Comparison of ENCODE assay signal across 10 cellular contexts in the genomic region with DNA sequence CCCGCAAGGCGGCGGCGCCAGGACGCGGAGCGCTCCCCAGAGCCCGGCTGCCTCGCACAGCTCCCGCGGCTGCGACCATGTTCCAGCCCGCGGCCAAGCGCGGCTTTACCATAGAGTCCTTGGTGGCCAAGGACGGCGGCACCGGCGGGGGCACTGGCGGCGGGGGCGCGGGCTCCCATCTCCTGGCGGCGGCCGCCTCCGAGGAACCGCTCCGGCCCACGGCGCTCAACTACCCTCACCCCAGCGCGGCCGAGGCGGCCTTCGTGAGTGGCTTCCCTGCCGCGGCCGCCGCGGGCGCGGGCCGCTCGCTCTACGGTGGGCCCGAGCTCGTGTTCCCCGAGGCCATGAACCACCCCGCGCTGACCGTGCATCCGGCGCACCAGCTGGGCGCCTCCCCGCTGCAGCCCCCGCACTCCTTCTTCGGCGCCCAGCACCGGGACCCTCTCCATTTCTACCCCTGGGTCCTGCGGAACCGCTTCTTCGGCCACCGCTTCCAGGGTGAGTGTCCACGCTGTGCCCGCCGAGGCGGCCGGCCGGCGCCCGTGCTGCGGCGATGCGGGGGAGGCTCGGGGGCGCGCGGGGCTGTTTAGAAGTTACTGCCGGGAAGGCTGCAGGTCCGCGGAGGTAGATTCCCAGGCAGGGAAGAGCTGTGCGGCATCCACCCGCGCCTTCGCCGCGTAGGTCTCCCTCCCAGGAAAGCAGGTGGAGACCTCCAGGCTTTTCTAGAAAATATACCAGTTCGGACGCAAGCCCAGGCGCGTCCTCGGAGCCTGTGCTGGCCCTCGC. TPM values are rescaled to one million over a fixed set of nuclear protein-coding genes. Genes with fewer than 3 reads are reported as not detected.
DNase-seq lines count a peak whose midpoint lies in the region; ATAC-seq, FAIRE-seq and TF ChIP-seq lines count a peak whose summit lies in the region.
"Had no signal": no experiment of that assay in that cellular context is flagged by ENCODE, and none has a peak within 500 bp of the region (broad histone marks: within the 10 kb centered on the region; RNA-seq: fewer than 3 reads in every experiment).

No MANE protein-coding gene starts in this region.

- peaks cover 2% of the 10 kb centered on the region; the same call in 1 of the 2 replicates for H3K4me1 ChIP-seq in IMR-90 (ENCODE audit: control insufficient read depth, insufficient read depth, low read length)
- H3K4me1 ChIP-seq in pancreas, result peaks cover 4 to 8% (median 7%) of the 10 kb centered on the region in 3 donors

- no peak overlapping the region for H2BK120ac ChIP-seq in IMR-90 (ENCODE audit: low read depth, low read length)

- H3K23ac ChIP-seq in IMR-90 (ENCODE audit: low read depth, low read length), result no peak overlapping the region

- dilution Hi-C loops in IMR-90 (cut with HindIII; ENCODE audit: low sequenced_read_pairs, unreplicated experiment), result no loop called here

- no peak overlapping the region for H2AK5ac ChIP-seq in IMR-90 (ENCODE audit: low read depth, low read length)

- no peak overlapping the region for H3K4me2 ChIP-seq in IMR-90 (ENCODE audit: low read depth, low read length)

- no peak overlapping the region for H2BK5ac ChIP-seq in IMR-90 (ENCODE audit: low read depth, low read length, poor library complexity, severe bottlenecking)

- H4K20me1 ChIP-seq in IMR-90 (ENCODE audit: insufficient read depth, low read length), result peaks cover 55% of the 10 kb centered on the region

- in situ Hi-C loops in IMR-90 (cut with MboI; ENCODE audit: low sequenced_read_pairs), result no loop called here

- H3K56ac ChIP-seq in IMR-90 (ENCODE audit: extremely low read depth, insufficient read depth, low read length), result no peak overlapping the region

- no peak overlapping the region for H3K4me3 ChIP-seq in IMR-90 (ENCODE audit: insufficient read depth, low read depth, low read length)
- H3K4me3 ChIP-seq in coronary artery, result peak overlapping the region; percentile 60
- peak overlapping the region; percentile 27 to 63 (median 42) for H3K4me3 ChIP-seq in pancreas

- DNase-seq in NCI-H2227 (lab: John Stamatoyannopoulos, UW; ENCODE audit: unreplicated experiment), result peak; percentile 54
- no peak for DNase-seq in NCI-H2227 treated with DMSO at 0.1 percent for 48 hours (lab: John Stamatoyannopoulos, UW)
- no peak for DNase-seq in IMR-90
- no peak for DNase-seq in coronary artery (ENCODE audit: low spot score)
- peak in 1 of 6 donors; percentile 71 for DNase-seq in pancreas
- DNase-seq in germinal center (ENCODE audit: low spot score), result no peak
- DNase-seq in cerebellar nuclear complex (lab: John Stamatoyannopoulos, UW), result no peak

- H2AK9ac ChIP-seq in IMR-90 (replicated peaks; ENCODE audit: low read depth, low read length, poor library complexity), result no peak overlapping the region

- H3K27ac ChIP-seq in IMR-90 (ENCODE audit: insufficient read depth, low read length) (no peak overlapping the region), coronary artery (no peak overlapping the region), pancreas (no peak overlapping the region)

- CTCF ChIA-PET in IMR-90 (lab: Yijun Ruan, JAX), result no interaction called here

- H3K9me1 ChIP-seq in IMR-90 (ENCODE audit: insufficient read depth, low read length), result no peaks in the 10 kb centered on the region

- H4K8ac ChIP-seq in IMR-90 (ENCODE audit: low read depth in 2 of 2, low read length in 2 of 2), result no peak overlapping the region

- FAIRE-seq in pancreas (lab: Jason Lieb, UNC), result no peak

- ATAC-seq in IMR-90 (ENCODE audit: low read depth), result peak; percentile 27
- ATAC-seq in pancreas, result peak in 1 of 4 donors; percentile 5
- ATAC-seq in GM18517 (IDR thresholded peaks at IDR 0.05; ENCODE audit: unreplicated experiment), result no peak

- H3K18ac ChIP-seq in IMR-90 (ENCODE audit: low read depth, low read length), result no peak overlapping the region

- no peak overlapping the region for H3K14ac ChIP-seq in IMR-90 (replicated peaks; ENCODE audit: low read depth, low read length)

- no peak overlapping the region for H4K91ac ChIP-seq in IMR-90 (ENCODE audit: insufficient read depth, low read depth, low read length)

- intact Hi-C loops in IMR-90 (cut with micrococcal nuclease), result no loop called here
- intact Hi-C loops in pancreas (cut with DNase I), result no loop called here

- 1% methylated on average over 54 of the region's 95 CpGs; no CpG with 5 or more reads in 1 of the 2 experiments for WGBS in IMR-90 (ENCODE audit: extremely low coverage in 2 of 2, insufficient read length in 1 of 2), 2 experiments
- WGBS in pancreas, 2 donors, result 2 to 3% methylated on average over 94 to 95 of the region's 95 CpGs

- H3K79me1 ChIP-seq in IMR-90 (ENCODE audit: low read depth in 1 of 2, low read length in 2 of 2), result no peaks in the 10 kb centered on the region

- no peak overlapping the region for H4K5ac ChIP-seq in IMR-90 (ENCODE audit: low read depth, low read length)

- H3K36me3 ChIP-seq in IMR-90 (ENCODE audit: control insufficient read depth, insufficient read depth, low read length) (no peaks in the 10 kb centered on the region), pancreas (no peaks in the 10 kb centered on the region)

- BruUV-seq in IMR-90 (replicated peaks; lab: Mats Ljungman, UMichigan), result no TSS peak

- H3K9me3 ChIP-seq in IMR-90 (ENCODE audit: control insufficient read depth, insufficient read depth, low read length), result peaks cover 28% of the 10 kb centered on the region
- no peaks in the 10 kb centered on the region for H3K9me3 ChIP-seq in pancreas

- no peak for TF ChIP-seq CTCF in IMR-90 (conservative IDR thresholded peaks at IDR 0.05; ENCODE audit: low read depth, low read length)
- TF ChIP-seq CTCF in coronary artery (IDR thresholded peaks at IDR 0.05), result no peak
- TF ChIP-seq CTCF in pancreas (IDR thresholded peaks at IDR 0.05), result no peak

- H2AFZ ChIP-seq in IMR-90 (replicated peaks; ENCODE audit: low read length, poor library complexity), result peak overlapping the region; percentile 53

- POLR2A ChIA-PET in IMR-90 (lab: Charles Lee; ENCODE audit: unreplicated experiment), result no interaction called here

- TF ChIP-seq POLR2A in IMR-90 (IDR thresholded peaks at IDR 0.05; ENCODE audit: low read depth, low read length), result no peak

- H3K4ac ChIP-seq in IMR-90 (ENCODE audit: low read depth, low read length), result no peak overlapping the region

- no peak overlapping the region for H2BK20ac ChIP-seq in IMR-90 (ENCODE audit: low read depth, low read length)

- no peak overlapping the region for H2BK15ac ChIP-seq in IMR-90 (ENCODE audit: low read depth, low read length)

- no peak for TF ChIP-seq RAD21 in IMR-90 (IDR thresholded peaks at IDR 0.05; ENCODE audit: low read length)

- H3K27me3 ChIP-seq in IMR-90 (ENCODE audit: control insufficient read depth, insufficient read depth, low read length), result peaks cover 99% of the 10 kb centered on the region
- H3K27me3 ChIP-seq in pancreas, result peaks cover 0 to 55% (median 13%) of the 10 kb centered on the region in 4 donors

- no peak overlapping the region for H3K9ac ChIP-seq in IMR-90 (ENCODE audit: low read depth, low read length)

TF ChIP-seq in IMR-90, 13 proteins besides CTCF, POLR2A, EP300 and RAD21:
- TF ChIP-seq, protein P1, sequence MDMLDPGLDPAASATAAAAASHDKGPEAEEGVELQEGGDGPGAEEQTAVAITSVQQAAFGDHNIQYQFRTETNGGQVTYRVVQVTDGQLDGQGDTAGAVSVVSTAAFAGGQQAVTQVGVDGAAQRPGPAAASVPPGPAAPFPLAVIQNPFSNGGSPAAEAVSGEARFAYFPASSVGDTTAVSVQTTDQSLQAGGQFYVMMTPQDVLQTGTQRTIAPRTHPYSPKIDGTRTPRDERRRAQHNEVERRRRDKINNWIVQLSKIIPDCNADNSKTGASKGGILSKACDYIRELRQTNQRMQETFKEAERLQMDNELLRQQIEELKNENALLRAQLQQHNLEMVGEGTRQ (IDR thresholded peaks at IDR 0.05; ENCODE audit: low read depth, low read length), result no peak
- no peak for TF ChIP-seq CHD1 (IDR thresholded peaks at IDR 0.05; ENCODE audit: low read depth, low read length)
- TF ChIP-seq, protein P2, sequence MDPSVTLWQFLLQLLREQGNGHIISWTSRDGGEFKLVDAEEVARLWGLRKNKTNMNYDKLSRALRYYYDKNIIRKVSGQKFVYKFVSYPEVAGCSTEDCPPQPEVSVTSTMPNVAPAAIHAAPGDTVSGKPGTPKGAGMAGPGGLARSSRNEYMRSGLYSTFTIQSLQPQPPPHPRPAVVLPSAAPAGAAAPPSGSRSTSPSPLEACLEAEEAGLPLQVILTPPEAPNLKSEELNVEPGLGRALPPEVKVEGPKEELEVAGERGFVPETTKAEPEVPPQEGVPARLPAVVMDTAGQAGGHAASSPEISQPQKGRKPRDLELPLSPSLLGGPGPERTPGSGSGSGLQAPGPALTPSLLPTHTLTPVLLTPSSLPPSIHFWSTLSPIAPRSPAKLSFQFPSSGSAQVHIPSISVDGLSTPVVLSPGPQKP (IDR thresholded peaks at IDR 0.05; ENCODE audit: borderline replicate concordance, low read depth, low read length), result no peak
- no peak for TF ChIP-seq NFE2L2 (IDR thresholded peaks at IDR 0.05; ENCODE audit: low read depth, low read length)
- TF ChIP-seq MAFK (IDR thresholded peaks at IDR 0.05; ENCODE audit: low read depth, low read length), result no peak
- no peak for TF ChIP-seq RCOR1 (IDR thresholded peaks at IDR 0.05; ENCODE audit: insufficient replicate concordance, low read length)
- no peak for TF ChIP-seq SMC3 (IDR thresholded peaks at IDR 0.05; ENCODE audit: low read depth, low read length)
- TF ChIP-seq MXI1 (IDR thresholded peaks at IDR 0.05; ENCODE audit: borderline replicate concordance, low read depth, low read length), result no peak
- no peak for TF ChIP-seq FOS (IDR thresholded peaks at IDR 0.05; ENCODE audit: low read depth, low read length)
- TF ChIP-seq RFX5 (IDR thresholded peaks at IDR 0.05; ENCODE audit: low read depth, low read length), result no peak
- TF ChIP-seq MAZ (IDR thresholded peaks at IDR 0.05; ENCODE audit: borderline replicate concordance, low read depth, low read length), result no peak

RNA-seq across cellular contexts. Expression of a gene that starts 0.7 kb away (rescaled TPM):
- not detected in 2 replicates for total RNA-seq in IMR-90 (2012; rRNA removed)
- polyA plus RNA-seq in IMR-90 (2012; rRNA removed), result not detected in 2 replicates
- not detected in 2 replicates for polyA plus RNA-seq in IMR-90 (2012; cell fraction: cytosol; rRNA removed)
- polyA plus RNA-seq in IMR-90 (2012; cell fraction: nucleus; rRNA removed; ENCODE audit: low replicate concordance), result not detected in 2 replicates
- under 1 TPM in 5 of 6 donors, not detected in 1; 0.13 to 0.37 (median 0.28) TPM for total RNA-seq in pancreas
- under 1 TPM; 0.14 to 0.34 TPM for polyA plus RNA-seq in pancreas
- total RNA-seq: lung microvascular endothelial cell; T-helper 1 cell treated with Interleukin-12 subunit alpha and Interleukin-12 subunit beta and Interleukin-4 antibody, amounts not matched to agents 30 ng/mL and 1 ng/mL, for 36 hours had no signal

RNA-seq across cellular contexts. Expression of a gene that starts 30.9 kb away (rescaled TPM):
- 15.8 and 17.4 TPM in 2 replicates for total RNA-seq in IMR-90 (2012; rRNA removed)
- polyA plus RNA-seq in IMR-90 (2012; rRNA removed), result 14.3 and 14.9 TPM in 2 replicates
- 17.3 and 23.3 TPM in 2 replicates for polyA plus RNA-seq in IMR-90 (2012; cell fraction: cytosol; rRNA removed)
- polyA plus RNA-seq in IMR-90 (2012; cell fraction: nucleus; rRNA removed; ENCODE audit: low replicate concordance), result 4.1 and 5.8 TPM in 2 replicates
- 10 to 100 TPM; 33.7 to 47.8 (median 38.7) TPM for total RNA-seq in pancreas
- polyA plus RNA-seq in pancreas, result 10 to 100 TPM; 31.3 to 38.8 TPM
